8 cellular contexts compared by ENCODE assay signal in the genomic region with DNA sequence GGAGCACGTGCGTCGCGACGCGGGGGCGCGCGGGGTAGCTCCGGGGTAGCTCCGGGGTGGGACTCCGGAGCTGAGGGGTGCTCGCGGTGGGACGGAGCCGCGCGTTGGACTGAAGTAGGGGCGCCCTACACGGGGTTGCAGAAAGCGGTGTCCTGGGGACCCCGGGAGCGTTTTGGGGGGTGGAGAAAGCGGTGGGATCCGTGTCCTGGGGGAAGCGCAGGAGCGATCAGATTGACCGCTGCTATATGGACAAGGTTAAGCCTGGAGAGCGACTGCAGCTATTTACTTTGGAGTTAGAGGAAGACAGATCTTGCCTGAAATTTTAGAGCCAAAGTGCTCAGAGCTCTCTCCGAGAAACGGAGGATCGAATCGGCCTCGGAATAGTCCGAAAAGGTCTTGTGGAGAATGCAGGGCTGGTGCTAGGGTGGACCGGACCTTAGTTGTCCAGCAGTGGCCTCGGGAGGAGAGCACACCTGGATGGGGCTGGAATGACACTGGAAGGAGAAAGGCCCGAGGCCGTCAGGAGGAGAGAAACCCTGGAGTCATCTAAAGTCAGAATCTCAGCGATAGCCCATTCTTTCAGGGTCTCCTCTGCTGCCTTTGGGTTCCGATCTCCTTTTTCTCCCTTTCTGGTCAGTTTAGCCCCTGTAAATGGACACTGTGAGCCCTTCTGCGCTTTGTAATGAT. TPM values are rescaled to one million over a fixed set of nuclear protein-coding genes. Genes with fewer than 3 reads are reported as not detected.
DNase-seq lines count a peak whose midpoint lies in the region; ATAC-seq, FAIRE-seq and TF ChIP-seq lines count a peak whose summit lies in the region.

No MANE protein-coding gene starts in this region.

- DNase-seq in SIG-M5 treated with dmso at 0.1 percent for 504 hours (lab: John Stamatoyannopoulos, UW; ENCODE audit: unreplicated experiment) (peak; percentile 26), SIG-M5 (lab: John Stamatoyannopoulos, UW) (no peak), Peyer's patch (no peak), erythroblast (lab: John Stamatoyannopoulos, UW) (peak; percentile 27 to 47), pancreas (peak in 1 of 6 donors; percentile 57), putamen (ENCODE audit: low spot score) (no peak), Ammon's horn (ENCODE audit: low spot score) (no peak), middle frontal gyrus (ENCODE audit: extremely low spot score, low spot score) (no peak)

- TF ChIP-seq CTCF in Peyer's patch (IDR thresholded peaks at IDR 0.05) = no peak
- TF ChIP-seq CTCF in pancreas (IDR thresholded peaks at IDR 0.05) = no peak

- peaks cover 6 to 30% (median 7%) of the 10 kb centered on the region in 4 donors for H3K4me1 ChIP-seq in Peyer's patch
- peaks cover 0 to 10% (median 6%) of the 10 kb centered on the region in 3 donors for H3K4me1 ChIP-seq in pancreas

- H3K27ac ChIP-seq in Peyer's patch (peak overlapping the region; percentile 83 to 95 (median 94)), pancreas (peak overlapping the region in 1 of 4 donors; percentile 80)

- 2 to 3% methylated on average over 42 of the region's 42 CpGs for WGBS in pancreas, 2 donors

- intact Hi-C loops in pancreas (cut with DNase I) = no loop called here

- H3K4me3 ChIP-seq in Peyer's patch (peak overlapping the region; percentile 86 to 97 (median 91)), pancreas (peak overlapping the region; percentile 89 to 97 (median 93))

- FAIRE-seq in pancreas (lab: Jason Lieb, UNC) = no peak

- TF ChIP-seq POLR2A in Peyer's patch (IDR thresholded peaks at IDR 0.05) (no peak), erythroblast (IDR thresholded peaks at IDR 0.05; ENCODE audit: low read length) (no peak)

- H3K9me3 ChIP-seq in Peyer's patch (no peaks in the 10 kb centered on the region), pancreas (no peaks in the 10 kb centered on the region)

- H3K36me3 ChIP-seq in Peyer's patch (no peaks in the 10 kb centered on the region), pancreas (no peaks in the 10 kb centered on the region)

- ATAC-seq in pancreas = no peak

- H3K27me3 ChIP-seq in Peyer's patch (no peaks in the 10 kb centered on the region), pancreas (no peaks in the 10 kb centered on the region)

RNA-seq across cellular contexts. Expression of a gene that starts 0.6 kb away (rescaled TPM):
- total RNA-seq in Peyer's patch (10 to 100 TPM; 26.2 to 41.0 (median 32.3) TPM), pancreas (1 to 10 TPM in 4 of 6 donors, under 1 TPM in 2; 0.69 to 2.7 (median 1.5) TPM)
- polyA plus RNA-seq in pancreas = 1 to 10 TPM; 2.7 to 3.1 TPM

Comparison
In these comparisons a context has a peak if more than half of its experiments do, and no peak if none do; other contexts are left out.
1. DNase-seq: peak in SIG-M5 treated with dmso at 0.1 percent for 504 hours (single experiment) and erythroblast (2 of 2); none in SIG-M5 (single experiment), Peyer's patch (0 of 3), putamen (single experiment), Ammon's horn (single experiment) and middle frontal gyrus (single experiment).
2. RNA of a gene that starts 0.6 kb away (total RNA-seq): 26.2 to 41.0 TPM in Peyer's patch; 0.69 to 2.7 TPM in pancreas; every median in the first group is over 4 times any median in the second.